In genomic region chr5:61603211-61603908, GRCh38 we compare ENCODE assay signal across 12 cellular contexts.
DNase-seq lines count a peak whose midpoint lies in the region; ATAC-seq and TF ChIP-seq lines count a peak whose summit lies in the region.
"Had no signal": no experiment of that assay in that cellular context is flagged by ENCODE, and none has a peak within 500 bp of the region (broad histone marks: within the 10 kb centered on the region; RNA-seq: fewer than 3 reads in every experiment).

No MANE protein-coding gene starts in this region.

- POLR2A ChIA-PET in A673 (lab: Charles Lee; ENCODE audit: low non-redundant PET) = no interaction called here

- no peaks in the 10 kb centered on the region for H3K36me3 ChIP-seq in A673 (ENCODE audit: insufficient read depth, low read length, poor library complexity, severe bottlenecking)

- H3K27me3 ChIP-seq in A673 (replicated peaks; ENCODE audit: insufficient read depth, low read depth, low read length, poor library complexity) = no peaks in the 10 kb centered on the region

- ATAC-seq in HG02798 (IDR thresholded peaks at IDR 0.05; ENCODE audit: poor library complexity, unreplicated experiment) = no peak
- no peak for ATAC-seq in HG03097 (IDR thresholded peaks at IDR 0.05; ENCODE audit: low FRiP score, unreplicated experiment)
- ATAC-seq: activated CD8-positive, alpha-beta T cell treated with anti-CD3 and anti-CD28 coated beads for 36 hours had no signal

- no peak for DNase-seq in A673 (ENCODE audit: low spot score)
- peak; percentile 13 for DNase-seq in HT1080 (ENCODE audit: low read depth)
- DNase-seq in caudate nucleus (lab: John Stamatoyannopoulos, UW) = peak in 56 of 61 donors; percentile 7 to 84 (median 60)
- peak; percentile 91 for DNase-seq in medulla oblongata (ENCODE audit: extremely low spot score)
- no peak for DNase-seq in GF-D8 (lab: John Stamatoyannopoulos, UW)
- DNase-seq in activated CD8-positive, alpha-beta memory T cell treated with anti-CD3 and anti-CD28 coated beads, Interleukin-2, amount 50 U/mL, for 4 hours = no peak
- DNase-seq: activated CD8-positive, alpha-beta T cell treated with anti-CD3 and anti-CD28 coated beads for 36 hours; CD4-positive, CD25-positive, alpha-beta regulatory T cell; NCI-H1417 treated with DMSO at 0.1 percent for 48 hours; SHP77 treated with DMSO at 0.1 percent for 48 hours had no signal

- TF ChIP-seq CTCF in A673 (conservative IDR thresholded peaks at IDR 0.05; ENCODE audit: low read depth, low read length) = 0 out of 2 replicates have a peak, but pooled peaks have one; percentile 15

- H3K27ac ChIP-seq in A673 (ENCODE audit: low read depth, low read length, poor library complexity, severe bottlenecking) (no peak overlapping the region), caudate nucleus (ENCODE audit: low read depth, low read length) (no peak overlapping the region)

- CTCF ChIA-PET in A673 (lab: Charles Lee) = no interaction called here

- no peaks in the 10 kb centered on the region for H3K9me3 ChIP-seq in A673 (ENCODE audit: low read depth, low read length, poor library complexity, severe bottlenecking)

- BruUV-seq in A673 (replicated peaks; lab: Mats Ljungman, UMichigan) = no TSS peak

- H3K4me1 ChIP-seq in A673 (ENCODE audit: insufficient read depth, low read length, poor library complexity, severe bottlenecking) = no peaks in the 10 kb centered on the region

- intact Hi-C loops in A673 (cut with micrococcal nuclease; ENCODE audit: unreplicated experiment) = no loop called here

- no peak overlapping the region for H3K4me3 ChIP-seq in A673 (ENCODE audit: low read depth, low read length, poor library complexity, severe bottlenecking)

Comparison
In these comparisons a context has a peak if more than half of its experiments do, and no peak if none do; other contexts are left out.
1. DNase-seq: peak in HT1080 (single experiment), caudate nucleus (56 of 61) and medulla oblongata (single experiment); none in A673 (single experiment), GF-D8 (single experiment) and activated CD8-positive, alpha-beta memory T cell treated with anti-CD3 and anti-CD28 coated beads, Interleukin-2, amount 50 U/mL, for 4 hours (single experiment).